8 cellular contexts compared by ENCODE assay signal in the genomic region with DNA sequence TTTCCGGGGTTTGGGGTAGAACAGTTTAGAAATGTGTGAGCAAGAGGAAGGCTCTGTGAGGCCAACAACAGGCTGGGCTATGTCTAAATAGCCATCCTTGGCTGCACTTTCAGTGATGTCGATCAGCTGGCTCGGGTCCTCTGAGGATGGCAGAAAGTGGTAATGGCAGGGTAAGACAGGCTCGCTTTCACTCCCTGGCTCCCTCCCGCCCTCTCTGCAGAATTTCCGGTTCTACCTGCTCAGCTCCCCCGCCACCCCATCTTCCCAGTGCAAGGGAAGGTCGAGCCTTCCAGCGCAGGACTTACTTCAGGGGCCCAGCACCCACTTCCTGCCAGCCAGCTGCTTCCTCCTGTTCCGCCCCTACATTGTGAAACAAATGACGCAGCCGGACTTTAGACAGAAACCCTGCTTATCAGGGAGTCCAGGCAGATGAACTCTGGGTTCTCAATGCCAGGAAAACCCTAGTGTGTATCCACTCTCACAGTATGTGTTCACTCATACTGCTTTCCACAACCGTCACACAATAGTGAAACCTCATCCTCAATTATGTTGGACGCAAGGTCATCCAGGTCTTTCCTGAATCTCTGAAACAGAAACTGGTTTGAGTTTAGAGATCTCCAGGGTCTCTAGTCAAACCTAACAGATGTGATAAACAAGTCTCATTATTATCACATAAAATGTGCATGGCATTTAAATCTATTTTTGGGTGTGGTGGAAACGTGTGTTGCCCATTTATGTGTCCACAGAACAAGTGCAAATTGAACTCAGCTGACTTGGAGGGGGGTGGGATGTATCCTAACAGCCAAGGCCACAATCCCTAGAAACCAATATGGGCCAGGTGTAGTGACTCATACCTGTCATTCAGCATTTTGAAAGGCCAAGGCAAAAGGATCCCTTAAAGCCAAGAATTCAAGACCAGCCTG. TPM values are rescaled to one million over a fixed set of nuclear protein-coding genes. Genes with fewer than 3 reads are reported as not detected.
DNase-seq lines count a peak whose midpoint lies in the region; ATAC-seq lines count a peak whose summit lies in the region.

No MANE protein-coding gene starts in this region.

- peak overlapping the region; percentile 26 for H3K9ac ChIP-seq in mesenchymal stem cell (ENCODE audit: low read length)

- H3K4me3 ChIP-seq in mesenchymal stem cell (ENCODE audit: insufficient read depth in 1 of 2, low read depth in 1 of 2, low read length in 2 of 2) = peak overlapping the region in 1 of 2 experiments; percentile 53

- peak overlapping the region; percentile 78 for H4K8ac ChIP-seq in mesenchymal stem cell (ENCODE audit: low read length)

- no peak overlapping the region for H2BK12ac ChIP-seq in mesenchymal stem cell (ENCODE audit: low read length in 2 of 2)

- no peak overlapping the region for H3K4me2 ChIP-seq in mesenchymal stem cell (ENCODE audit: low read length, poor library complexity, severe bottlenecking)

- H3K4me1 ChIP-seq in mesenchymal stem cell (ENCODE audit: control insufficient read depth, insufficient read depth, low read depth, low read length) = peaks cover 5% of the 10 kb centered on the region

- DNase-seq in ELR (ENCODE audit: low read depth) (peak; percentile 84), LHCN-M2 (ENCODE audit: low read depth) (peak; percentile 92), dermis microvascular lymphatic vessel endothelial cell (ENCODE audit: low read depth in 2 of 2) (peak; percentile 100), mesenchymal stem cell (peak; percentile 87), epidermal melanocyte (ENCODE audit: insufficient read length, low spot score) (no peak)
- peak; percentile 82 for DNase-seq in activated CD4-positive, alpha-beta T cell treated with anti-CD3 and anti-CD28 coated beads for 36 hours
- DNase-seq in stimulated activated CD8-positive, alpha-beta memory T cell treated with anti-CD3 and anti-CD28 coated beads, Interleukin-2, amount 100 ng/mL, for 48 hours (ENCODE audit: low read depth in 2 of 2) = peak; percentile 63 to 64

- no peak overlapping the region for H3K23ac ChIP-seq in mesenchymal stem cell (ENCODE audit: low read length in 2 of 2)

- H3K27me3 Mint-ChIP-seq in activated CD4-positive, alpha-beta T cell treated with anti-CD3 and anti-CD28 coated beads for 36 hours = no peaks in the 10 kb centered on the region

- intact Hi-C loops in activated CD4-positive, alpha-beta T cell treated with anti-CD3 and anti-CD28 coated beads for 36 hours (cut with DNase I, micrococcal nuclease) = loop anchor here in 1 of 2 experiments (5.0 kb wide), 1 partner anchor 52 kb away; no protein-coding TSS in a partner anchor

- H3K4me3 Mint-ChIP-seq in activated CD4-positive, alpha-beta T cell treated with anti-CD3 and anti-CD28 coated beads for 36 hours = peak overlapping the region; percentile 70

- WGBS in mesenchymal stem cell = 69% methylated on average over 14 of the region's 15 CpGs

- peak overlapping the region; percentile 91 for H3K27ac Mint-ChIP-seq in activated CD4-positive, alpha-beta T cell treated with anti-CD3 and anti-CD28 coated beads for 36 hours

- POLR2A ChIA-PET in activated CD4-positive, alpha-beta T cell treated with anti-CD3 and anti-CD28 coated beads for 36 hours (lab: Charles Lee) = interaction anchor here (0.7 to 1.1 kb wide), 3 partner anchors 60 to 189 kb away, joined by 3 to 4 read pairs (median 4); a partner anchor contains a TSS

- H2BK120ac ChIP-seq in mesenchymal stem cell (ENCODE audit: low read depth, low read length) = peak overlapping the region; percentile 15

- no peaks in the 10 kb centered on the region for H3K36me3 Mint-ChIP-seq in activated CD4-positive, alpha-beta T cell treated with anti-CD3 and anti-CD28 coated beads for 36 hours (ENCODE audit: low read depth)

- no peak overlapping the region for H3K27ac ChIP-seq in mesenchymal stem cell (ENCODE audit: low read length, poor library complexity, severe bottlenecking)

- no peak overlapping the region for H2BK15ac ChIP-seq in mesenchymal stem cell (ENCODE audit: low read depth, poor library complexity, severe bottlenecking)

- H4K91ac ChIP-seq in mesenchymal stem cell (ENCODE audit: low read length) = peak overlapping the region; percentile 78

- peak overlapping the region; percentile 34 to 57 for H3K18ac ChIP-seq in mesenchymal stem cell (ENCODE audit: low read depth in 1 of 2, low read length in 2 of 2)

- H3K14ac ChIP-seq in mesenchymal stem cell (ENCODE audit: low read length in 2 of 2) = peak overlapping the region in 1 of 2 experiments; percentile 0

- H3K4ac ChIP-seq in mesenchymal stem cell (ENCODE audit: low read depth in 1 of 2, low read length in 2 of 2) = peak overlapping the region in 1 of 2 experiments; percentile 58

- CTCF ChIA-PET in activated CD4-positive, alpha-beta T cell treated with anti-CD3 and anti-CD28 coated beads for 36 hours (lab: Charles Lee) = interaction anchor here (0.7 to 1.6 kb wide), 9 partner anchors 8 to 212 kb away, joined by 3 to 9 read pairs (median 3); a partner anchor contains a TSS

- peaks cover 3 to 5% of the 10 kb centered on the region in 2 experiments for H3K27me3 ChIP-seq in mesenchymal stem cell (ENCODE audit: control insufficient read depth in 1 of 2, insufficient read depth in 1 of 2, low read length in 2 of 2)

- H2AK5ac ChIP-seq in mesenchymal stem cell (ENCODE audit: low read length, severe bottlenecking) = no peak overlapping the region

- H2AFZ ChIP-seq in mesenchymal stem cell (ENCODE audit: low read depth, low read length) = peak overlapping the region; percentile 39

- H3K9me3 Mint-ChIP-seq in activated CD4-positive, alpha-beta T cell treated with anti-CD3 and anti-CD28 coated beads for 36 hours (ENCODE audit: low read depth) = no peaks in the 10 kb centered on the region

- no peaks in the 10 kb centered on the region for H3K36me3 ChIP-seq in mesenchymal stem cell (ENCODE audit: control insufficient read depth in 1 of 2, insufficient read depth in 2 of 2, low read depth in 1 of 2, low read length in 2 of 2)

- H3K9me3 ChIP-seq in mesenchymal stem cell (ENCODE audit: control insufficient read depth, low read length) = no peaks in the 10 kb centered on the region

- no peak overlapping the region for H2BK5ac ChIP-seq in mesenchymal stem cell (ENCODE audit: low read depth, low read length, poor library complexity, severe bottlenecking)

- H3K4me1 Mint-ChIP-seq in activated CD4-positive, alpha-beta T cell treated with anti-CD3 and anti-CD28 coated beads for 36 hours = peaks cover 29% of the 10 kb centered on the region

- peak; percentile 81 for ATAC-seq in GM21825 (IDR thresholded peaks at IDR 0.05; ENCODE audit: unreplicated experiment)
- peak; percentile 85 for ATAC-seq in activated CD4-positive, alpha-beta T cell treated with anti-CD3 and anti-CD28 coated beads for 36 hours

- peaks cover 7% of the 10 kb centered on the region for H3K79me1 ChIP-seq in mesenchymal stem cell (replicated peaks; ENCODE audit: low read length, poor library complexity, severe bottlenecking)

RNA-seq across cellular contexts. Expression of a gene that starts 7.1 kb away (rescaled TPM):
- total RNA-seq in LHCN-M2 (2014; rRNA removed) = 1.4 and 2.6 TPM in 2 replicates
- 1.9 TPM for polyA plus RNA-seq in LHCN-M2 (2012)
- 10 to 100 TPM; 16.9 to 25.2 TPM for total RNA-seq in activated CD4-positive, alpha-beta T cell treated with anti-CD3 and anti-CD28 coated beads for 36 hours
- 92.2 and 191 TPM in 2 replicates for total RNA-seq in dermis microvascular lymphatic vessel endothelial cell
- polyA plus RNA-seq in mesenchymal stem cell (2013, experiment 1 of 2) = 4.0 TPM
- 4.8 TPM for polyA plus RNA-seq in mesenchymal stem cell (2013, experiment 2 of 2)

RNA-seq across cellular contexts. Expression of a gene that starts 24.9 kb away (rescaled TPM):
- total RNA-seq in LHCN-M2 (2014; rRNA removed) (14.7 and 27.3 TPM in 2 replicates), dermis microvascular lymphatic vessel endothelial cell (6.0 and 6.7 TPM in 2 replicates)
- polyA plus RNA-seq in LHCN-M2 (2012) = 23.0 TPM
- 10 to 100 TPM; 26.0 to 42.8 TPM for total RNA-seq in activated CD4-positive, alpha-beta T cell treated with anti-CD3 and anti-CD28 coated beads for 36 hours
- 0.57 TPM for polyA plus RNA-seq in mesenchymal stem cell (2013, experiment 1 of 2)
- polyA plus RNA-seq in mesenchymal stem cell (2013, experiment 2 of 2) = 0.51 TPM

RNA-seq across cellular contexts. Expression of a gene that starts 31.9 kb away (rescaled TPM):
- total RNA-seq in LHCN-M2 (2014; rRNA removed) (76.0 and 83.2 TPM in 2 replicates), dermis microvascular lymphatic vessel endothelial cell (83.2 and 94.9 TPM in 2 replicates)
- 34.2 TPM for polyA plus RNA-seq in LHCN-M2 (2012)
- total RNA-seq in activated CD4-positive, alpha-beta T cell treated with anti-CD3 and anti-CD28 coated beads for 36 hours = 10 to 100 TPM; 34.5 to 42.8 TPM
- 22.4 TPM for polyA plus RNA-seq in mesenchymal stem cell (2013, experiment 1 of 2)
- 21.8 TPM for polyA plus RNA-seq in mesenchymal stem cell (2013, experiment 2 of 2)

RNA-seq across cellular contexts. Expression of a gene that starts 55.8 kb away (rescaled TPM):
- total RNA-seq in LHCN-M2 (2014; rRNA removed) (not detected in 2 replicates), dermis microvascular lymphatic vessel endothelial cell (not detected in 2 replicates)
- polyA plus RNA-seq in LHCN-M2 (2012) = 0.17 TPM
- total RNA-seq in activated CD4-positive, alpha-beta T cell treated with anti-CD3 and anti-CD28 coated beads for 36 hours = 100 to 1,000 TPM; 125 to 165 TPM
- 0.04 TPM for polyA plus RNA-seq in mesenchymal stem cell (2013, experiment 1 of 2)
- polyA plus RNA-seq in mesenchymal stem cell (2013, experiment 2 of 2) = 0.03 TPM

RNA-seq across cellular contexts. Expression of a gene that starts 59.2 kb away (rescaled TPM):
- total RNA-seq in LHCN-M2 (2014; rRNA removed) (not detected in 2 replicates), dermis microvascular lymphatic vessel endothelial cell (not detected in 2 replicates)
- not detected for polyA plus RNA-seq in LHCN-M2 (2012)
- not detected for total RNA-seq in activated CD4-positive, alpha-beta T cell treated with anti-CD3 and anti-CD28 coated beads for 36 hours
- not detected for polyA plus RNA-seq in mesenchymal stem cell (2013, experiment 1 of 2)
- polyA plus RNA-seq in mesenchymal stem cell (2013, experiment 2 of 2) = not detected
